In the genomic region with DNA sequence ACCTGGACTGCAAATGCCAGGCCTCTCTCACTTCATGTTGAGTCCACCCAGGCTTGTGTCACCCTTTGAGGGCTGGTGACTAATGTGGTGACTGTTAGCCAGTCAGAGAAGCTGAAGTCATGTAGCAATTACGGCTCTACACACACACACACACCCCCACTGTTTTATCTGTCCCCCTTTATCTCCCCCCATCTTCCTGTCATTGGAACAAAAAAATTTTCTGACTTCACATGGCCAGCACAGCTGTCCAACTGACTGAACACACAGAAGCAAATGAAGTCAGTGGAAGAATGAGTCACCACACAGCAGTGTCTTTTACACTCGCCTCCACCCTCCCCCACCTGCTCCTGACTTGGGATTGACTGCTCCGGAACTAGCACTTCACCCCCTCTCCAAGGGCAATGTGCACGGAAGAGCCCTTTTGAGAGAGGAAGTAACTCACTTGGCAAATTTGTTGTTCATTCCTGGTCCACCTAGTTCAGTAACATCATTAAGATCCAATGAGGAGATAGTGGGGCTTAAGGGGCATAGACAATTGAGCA, we compare ENCODE assay signal across 8 cellular contexts.
A peak's percentile ranks its signal among the peaks of the same experiment; 100 is the strongest.
DNase-seq lines count a peak whose midpoint lies in the region; ATAC-seq, FAIRE-seq and TF ChIP-seq lines count a peak whose summit lies in the region.

No MANE protein-coding gene starts in this region.

- CTCF ChIA-PET in endothelial cell of umbilical vein (lab: Charles Lee), result interaction anchor here (3.4 kb wide), 1 partner anchor 10 kb away, joined by 14 read pairs; no protein-coding TSS in a partner anchor
- CTCF ChIA-PET in activated CD4-positive, alpha-beta T cell treated with anti-CD3 and anti-CD28 coated beads, Interleukin-2, amount 10 ng/mL, durations not matched to agents 7 days and 5 days (lab: Charles Lee), result no interaction called here
- CTCF ChIA-PET in activated CD4-positive, alpha-beta T cell treated with anti-CD3 and anti-CD28 coated beads for 36 hours (lab: Charles Lee), result no interaction called here

- POLR2A ChIA-PET in endothelial cell of umbilical vein (lab: Charles Lee), result no interaction called here
- POLR2A ChIA-PET in activated CD4-positive, alpha-beta T cell treated with anti-CD3 and anti-CD28 coated beads, Interleukin-2, amount 10 ng/mL, durations not matched to agents 7 days and 5 days (lab: Charles Lee), result no interaction called here
- POLR2A ChIA-PET in activated CD4-positive, alpha-beta T cell treated with anti-CD3 and anti-CD28 coated beads for 36 hours (lab: Charles Lee), result no interaction called here

- H3K4me1 ChIP-seq in endothelial cell of umbilical vein (ENCODE audit: control insufficient read depth, extremely low read depth, insufficient read depth, low read length), result peaks cover 14% of the 10 kb centered on the region

- H3K9ac ChIP-seq in endothelial cell of umbilical vein (replicated peaks; ENCODE audit: extremely low read depth, insufficient read depth, low read length), result no peak overlapping the region

- no peak for TF ChIP-seq POLR2A in endothelial cell of umbilical vein (IDR thresholded peaks at IDR 0.05; ENCODE audit: low read depth, low read length)

- H3K4me3 Mint-ChIP-seq in activated CD4-positive, alpha-beta T cell treated with anti-CD3 and anti-CD28 coated beads, Interleukin-2, amount 10 ng/mL, durations not matched to agents 7 days and 5 days, result no peak overlapping the region
- H3K4me3 Mint-ChIP-seq in activated CD4-positive, alpha-beta T cell treated with anti-CD3 and anti-CD28 coated beads for 36 hours, result no peak overlapping the region

- no peaks in the 10 kb centered on the region for H3K79me2 ChIP-seq in endothelial cell of umbilical vein (ENCODE audit: control insufficient read depth, insufficient read depth, low read length)

- H3K9me1 ChIP-seq in endothelial cell of umbilical vein (replicated peaks; ENCODE audit: control insufficient read depth, extremely low read depth, insufficient read depth, low read length), result no peaks in the 10 kb centered on the region

- peak overlapping the region; percentile 41 for H3K27ac ChIP-seq in endothelial cell of umbilical vein (ENCODE audit: insufficient read depth, low read depth, low read length)

- ATAC-seq in activated CD4-positive, alpha-beta T cell treated with anti-CD3 and anti-CD28 coated beads for 36 hours, result no peak
- no peak for ATAC-seq in GM21737 (IDR thresholded peaks at IDR 0.05; ENCODE audit: unreplicated experiment)

- peak overlapping the region; percentile 44 for H3K4me2 ChIP-seq in endothelial cell of umbilical vein (ENCODE audit: insufficient read depth, low read length)

- H3K4me3 ChIP-seq in endothelial cell of umbilical vein (replicated peaks in 1 of 3; ENCODE audit: insufficient read depth in 1 of 3, low read depth in 1 of 3, low read length in 3 of 3), result peak overlapping the region in 1 of 3 experiments; percentile 18

- H3K27me3 Mint-ChIP-seq in activated CD4-positive, alpha-beta T cell treated with anti-CD3 and anti-CD28 coated beads, Interleukin-2, amount 10 ng/mL, durations not matched to agents 7 days and 5 days, result peaks cover 2% of the 10 kb centered on the region
- H3K27me3 Mint-ChIP-seq in activated CD4-positive, alpha-beta T cell treated with anti-CD3 and anti-CD28 coated beads for 36 hours, result peaks cover 15% of the 10 kb centered on the region

- no peaks in the 10 kb centered on the region for H3K36me3 ChIP-seq in endothelial cell of umbilical vein (ENCODE audit: control insufficient read depth in 2 of 2, extremely low read depth in 1 of 2, insufficient read depth in 2 of 2, low read length in 2 of 2)

- intact Hi-C loops in endothelial cell of umbilical vein (cut with micrococcal nuclease), result no loop called here
- intact Hi-C loops in activated CD4-positive, alpha-beta T cell treated with anti-CD3 and anti-CD28 coated beads for 36 hours (cut with DNase I, micrococcal nuclease), result no loop called here

- H3K9me3 ChIP-seq in endothelial cell of umbilical vein (replicated peaks; ENCODE audit: control insufficient read depth, insufficient read depth, low read length), result no peaks in the 10 kb centered on the region

- TF ChIP-seq CTCF in endothelial cell of umbilical vein (IDR thresholded peaks at IDR 0.05; ENCODE audit: extremely low read depth in 1 of 2, insufficient read depth in 1 of 2, low read depth in 1 of 2, low read length in 2 of 2), result no peak

- H4K20me1 ChIP-seq in endothelial cell of umbilical vein (replicated peaks; ENCODE audit: control insufficient read depth, extremely low read depth, insufficient read depth, low read length), result no peaks in the 10 kb centered on the region

- peak overlapping the region; percentile 30 for H2AFZ ChIP-seq in endothelial cell of umbilical vein (ENCODE audit: low read depth, low read length)

- BruUV-seq in endothelial cell of umbilical vein (replicated peaks; lab: Mats Ljungman, UMichigan), result no TSS peak

- no peaks in the 10 kb centered on the region for H3K4me1 Mint-ChIP-seq in activated CD4-positive, alpha-beta T cell treated with anti-CD3 and anti-CD28 coated beads, Interleukin-2, amount 10 ng/mL, durations not matched to agents 7 days and 5 days
- no peaks in the 10 kb centered on the region for H3K4me1 Mint-ChIP-seq in activated CD4-positive, alpha-beta T cell treated with anti-CD3 and anti-CD28 coated beads for 36 hours

- no peak overlapping the region for H3K27ac Mint-ChIP-seq in activated CD4-positive, alpha-beta T cell treated with anti-CD3 and anti-CD28 coated beads, Interleukin-2, amount 10 ng/mL, durations not matched to agents 7 days and 5 days
- no peak overlapping the region for H3K27ac Mint-ChIP-seq in activated CD4-positive, alpha-beta T cell treated with anti-CD3 and anti-CD28 coated beads for 36 hours

- H3K9me3 Mint-ChIP-seq in activated CD4-positive, alpha-beta T cell treated with anti-CD3 and anti-CD28 coated beads, Interleukin-2, amount 10 ng/mL, durations not matched to agents 7 days and 5 days, result no peaks in the 10 kb centered on the region
- H3K9me3 Mint-ChIP-seq in activated CD4-positive, alpha-beta T cell treated with anti-CD3 and anti-CD28 coated beads for 36 hours (ENCODE audit: low read depth), result no peaks in the 10 kb centered on the region

- H3K36me3 Mint-ChIP-seq in activated CD4-positive, alpha-beta T cell treated with anti-CD3 and anti-CD28 coated beads, Interleukin-2, amount 10 ng/mL, durations not matched to agents 7 days and 5 days (ENCODE audit: low read depth), result no peaks in the 10 kb centered on the region
- no peaks in the 10 kb centered on the region for H3K36me3 Mint-ChIP-seq in activated CD4-positive, alpha-beta T cell treated with anti-CD3 and anti-CD28 coated beads for 36 hours (ENCODE audit: low read depth)

- DNase-seq in GM04504 (ENCODE audit: low read depth) (peak; percentile 46), NCI-H774 (lab: John Stamatoyannopoulos, UW) (peak; percentile 44), endothelial cell of umbilical vein (ENCODE audit: low read depth, low spot score) (peak; percentile 79), non-pigmented ciliary epithelial cell (ENCODE audit: low read depth) (peak; percentile 83), retina (no peak)
- DNase-seq in activated CD4-positive, alpha-beta T cell treated with anti-CD3 and anti-CD28 coated beads, Interleukin-2, amount 10 ng/mL, durations not matched to agents 7 days and 5 days, result no peak
- DNase-seq in activated CD4-positive, alpha-beta T cell treated with anti-CD3 and anti-CD28 coated beads for 36 hours, result no peak

- dilution Hi-C loops in endothelial cell of umbilical vein (cut with MboI; ENCODE audit: extremely low pct_ligation_motif_present, low sequenced_read_pairs), result no loop called here

- FAIRE-seq in endothelial cell of umbilical vein (lab: Jason Lieb, UNC), result peak; percentile 85

- no peaks in the 10 kb centered on the region for H3K27me3 ChIP-seq in endothelial cell of umbilical vein (ENCODE audit: control insufficient read depth in 2 of 2, insufficient read depth in 2 of 2, low read length in 2 of 2)

TF ChIP-seq in endothelial cell of umbilical vein, 7 proteins besides CTCF, POLR2A, EP300 and RAD21:
- TF ChIP-seq GATA2 (IDR thresholded peaks at IDR 0.05; ENCODE audit: insufficient read depth, insufficient read length, low read depth, low read length) (peak; percentile 74), POLR2AphosphoS5 (IDR thresholded peaks at IDR 0.05; ENCODE audit: insufficient read depth, low read depth, low read length) (peak; percentile 84), JUN (IDR thresholded peaks at IDR 0.05; ENCODE audit: borderline replicate concordance, insufficient read depth, insufficient read length, low read depth) (peak; percentile 86), MYC (IDR thresholded peaks at IDR 0.05; ENCODE audit: low read depth, low read length) (no peak), MAX (IDR thresholded peaks at IDR 0.05; ENCODE audit: insufficient read depth, insufficient read length) (no peak), FOS (IDR thresholded peaks at IDR 0.05; ENCODE audit: borderline replicate concordance, insufficient read depth, low read length) (peak; percentile 92)
TF ChIP-seq in endothelial cell of umbilical vein: peak in this region for 4.

Comparison
In these comparisons a context has a peak if more than half of its experiments do, and no peak if none do; other contexts are left out.
1. DNase-seq: peak in GM04504 (single experiment), NCI-H774 (single experiment), endothelial cell of umbilical vein (single experiment) and non-pigmented ciliary epithelial cell (single experiment); none in retina (single experiment), activated CD4-positive, alpha-beta T cell treated with anti-CD3 and anti-CD28 coated beads, Interleukin-2, amount 10 ng/mL, durations not matched to agents 7 days and 5 days (single experiment) and activated CD4-positive, alpha-beta T cell treated with anti-CD3 and anti-CD28 coated beads for 36 hours (single experiment).